In genomic region chr2:66772618-66773017, GRCh38 we compare ENCODE assay signal across 24 cellular contexts.
DNase-seq lines count a peak whose midpoint lies in the region; ATAC-seq, FAIRE-seq and TF ChIP-seq lines count a peak whose summit lies in the region.
"Had no signal": no experiment of that assay in that cellular context is flagged by ENCODE, and none has a peak within 500 bp of the region (broad histone marks: within the 10 kb centered on the region; RNA-seq: fewer than 3 reads in every experiment).

No MANE protein-coding gene starts in this region.

- H3K27ac ChIP-seq in H9 (ENCODE audit: insufficient read length, low read depth, low read length) (no peak overlapping the region), H1 (ENCODE audit: low read depth, low read length) (no peak overlapping the region), mesendoderm (ENCODE audit: low read depth, low read length) (no peak overlapping the region)
- H3K27ac ChIP-seq: coronary artery, GM23248, neutrophil, SJSA1, upper lobe of right lung had no signal

- H3K79me2 ChIP-seq in H9 (ENCODE audit: insufficient read depth, low read length) (no peaks in the 10 kb centered on the region; the same call in 1 of the 2 replicates), H1 (ENCODE audit: control insufficient read depth in 1 of 2, insufficient read depth in 2 of 2, low read length in 2 of 2) (no peaks in the 10 kb centered on the region), mesendoderm (ENCODE audit: control insufficient read depth, insufficient read depth, low read length) (no peaks in the 10 kb centered on the region)

- H3K27me3 Mint-ChIP-seq in H9 (ENCODE audit: low read depth) = no peaks in the 10 kb centered on the region; the same call in 1 of the 2 replicates
- H3K27me3 Mint-ChIP-seq: CD4-positive, alpha-beta memory T cell had no signal

- no peaks in the 10 kb centered on the region for H3K36me3 Mint-ChIP-seq in H9 (ENCODE audit: insufficient read depth in 1 of 3, low read depth in 3 of 3)
- H3K36me3 Mint-ChIP-seq: CD4-positive, alpha-beta memory T cell had no signal

- no peaks in the 10 kb centered on the region for H4K20me1 ChIP-seq in H9 (ENCODE audit: control insufficient read depth, insufficient read depth, insufficient read length)
- H4K20me1 ChIP-seq in H1 (replicated peaks in 1 of 2; ENCODE audit: control insufficient read depth in 1 of 2, insufficient read depth in 2 of 2, low read length in 2 of 2) = no peaks in the 10 kb centered on the region

- TF ChIP-seq CTCF in H9 (conservative IDR thresholded peaks at IDR 0.05) = peak; percentile 35; the same call in 2 of the 3 replicates
- TF ChIP-seq CTCF in H1 (IDR thresholded peaks at IDR 0.05; ENCODE audit: control extremely low read depth in 1 of 3, insufficient read depth in 1 of 3, low read depth in 1 of 3, low read length in 3 of 3) = peak in 2 of 3 experiments; percentile 17 to 31; a peak in 1 of 4 replicates

- H3K23me2 ChIP-seq in H9 (ENCODE audit: insufficient read length, low read depth, low read length, poor library complexity, severe bottlenecking) = no peaks in the 10 kb centered on the region
- no peaks in the 10 kb centered on the region; the same call in 1 of the 2 replicates for H3K23me2 ChIP-seq in H1 (ENCODE audit: low read depth, low read length)

- DNase-seq in H9 (no peak), M059J (ENCODE audit: low read depth) (peak; percentile 19), H1 (ENCODE audit: low read depth in 1 of 2, low spot score in 2 of 2) (no peak), mesendoderm (peak; percentile 46), NCI-H510A treated with DMSO at 0.1 percent for 48 hours (lab: John Stamatoyannopoulos, UW) (no peak), GM19239 (ENCODE audit: insufficient read length, low spot score) (no peak), hippocampal formation (lab: John Stamatoyannopoulos, UW) (no peak)
- DNase-seq: activated T-cell treated with anti-CD3 and anti-CD28 coated beads, Interleukin-2, amount 50 U/mL, for 4 hours; CD4-positive, alpha-beta memory T cell; GF-D8; GM23248; mammary epithelial cell; NCI-H1105; NCI-H2029 treated with DMSO at 0.1 percent for 48 hours; NCI-H446; stimulated activated CD4-positive, alpha-beta T cell treated with anti-CD3 and anti-CD28 coated beads, Interleukin-1b, Interleukin-23, amount 100 ng/mL, for 48 hours; substantia nigra; upper lobe of right lung had no signal

- H2BK120ac ChIP-seq in H9 (ENCODE audit: low read depth, low read length, poor library complexity, severe bottlenecking) (no peak overlapping the region), H1 (replicated peaks; ENCODE audit: low read depth, low read length) (no peak overlapping the region), mesendoderm (ENCODE audit: low read depth, low read length) (no peak overlapping the region)

- no CpG with 5 or more reads among the region's 1 CpG for WGBS in H9 (ENCODE audit: extremely low coverage, insufficient read length, low lambda C conversion rate)
- WGBS in H1 (ENCODE audit: extremely low coverage in 1 of 2, insufficient coverage in 1 of 2, insufficient read length in 1 of 2, insufficient replicate concordance in 2 of 2, low coverage in 1 of 2, low lambda C conversion rate in 2 of 2, missing lambda C conversion rate in 1 of 2), 2 experiments = 72% methylated on average over 1 of the region's 1 CpG; no CpG with 5 or more reads in 1 of the 2 experiments
- WGBS in mesendoderm (ENCODE audit: extremely low coverage, insufficient coverage, low lambda C conversion rate) = no CpG with 5 or more reads among the region's 1 CpG

- H3K18ac ChIP-seq in H9 (ENCODE audit: insufficient read length, low read depth, low read length) = no peak overlapping the region
- H3K18ac ChIP-seq in H1 (ENCODE audit: extremely low read depth, low read length) = no peak overlapping the region
- H3K18ac ChIP-seq in mesendoderm (ENCODE audit: low read length) = no peak overlapping the region

- H3K9ac ChIP-seq in H9 (ENCODE audit: extremely low read depth, insufficient read length, low read length) = no peak overlapping the region
- no peak overlapping the region for H3K9ac ChIP-seq in H1 (replicated peaks in 1 of 4; ENCODE audit: extremely low read depth in 1 of 4, low read depth in 3 of 4, low read length in 3 of 4)
- no peak overlapping the region for H3K9ac ChIP-seq in mesendoderm (ENCODE audit: low read length)
- H3K9ac ChIP-seq: GM23248 had no signal

- H3K14ac ChIP-seq in H9 (ENCODE audit: insufficient read depth, low read length) = no peak overlapping the region
- H3K14ac ChIP-seq in H1 (ENCODE audit: insufficient read length) = no peak overlapping the region

- H2BK15ac ChIP-seq in H9 (ENCODE audit: low read depth, low read length) (no peak overlapping the region), H1 (ENCODE audit: low read length) (no peak overlapping the region), mesendoderm (replicated peaks; ENCODE audit: low read depth) (no peak overlapping the region)

- peak; percentile 39 to 46; a peak in 3 of 4 replicates for TF ChIP-seq RAD21 in H1 (IDR thresholded peaks at IDR 0.05 in 1 of 2, conservative IDR thresholded peaks at IDR 0.05 in 1 of 2; ENCODE audit: low read depth in 2 of 2, low read length in 2 of 2)

- H4K5ac ChIP-seq in H9 (ENCODE audit: insufficient read length, low read depth, low read length) (no peak overlapping the region), H1 (ENCODE audit: insufficient read length, low read depth, low read length) (no peak overlapping the region), mesendoderm (ENCODE audit: low read length) (no peak overlapping the region)

- no peak overlapping the region for H4K8ac ChIP-seq in H9 (replicated peaks; ENCODE audit: insufficient read length, low read depth, low read length)
- H4K8ac ChIP-seq in H1 (ENCODE audit: extremely low read depth, insufficient read depth, low read length) = no peak overlapping the region
- no peak overlapping the region for H4K8ac ChIP-seq in mesendoderm (ENCODE audit: low read depth, low read length)

- H3K9me3 Mint-ChIP-seq in H9 = no peaks in the 10 kb centered on the region

- H2BK5ac ChIP-seq in H9 (ENCODE audit: insufficient read length, low read length) (no peak overlapping the region), H1 (ENCODE audit: low read depth, low read length) (no peak overlapping the region), mesendoderm (ENCODE audit: low read length) (no peak overlapping the region)

- FAIRE-seq in H1 (lab: Jason Lieb, UNC) (no peak), GM19239 (lab: Jason Lieb, UNC) (no peak)
- FAIRE-seq: GM18507, TTC549 had no signal

- H3K4ac ChIP-seq in H9 (ENCODE audit: low read depth, low read length) (no peak overlapping the region), H1 (replicated peaks; ENCODE audit: insufficient read length, low read depth, low read length) (no peak overlapping the region), mesendoderm (ENCODE audit: low read depth, low read length) (no peak overlapping the region)

- TF ChIP-seq POLR2A in H1 (IDR thresholded peaks at IDR 0.05; ENCODE audit: control extremely low read depth in 1 of 2, low read depth in 2 of 2, low read length in 2 of 2) = no peak

- H3K4me3 Mint-ChIP-seq in H9 = no peak overlapping the region
- H3K4me3 Mint-ChIP-seq: activated T-cell treated with anti-CD3 and anti-CD28 coated beads, Interleukin-2, amount 50 U/mL, for 4 hours had no signal

- ATAC-seq in GM18502 (IDR thresholded peaks at IDR 0.05; ENCODE audit: poor library complexity, unreplicated experiment) = no peak
- ATAC-seq: activated T-cell treated with anti-CD3 and anti-CD28 coated beads, Interleukin-2, amount 50 U/mL, for 4 hours; upper lobe of right lung had no signal

- CTCF ChIA-PET in H1 (lab: Charles Lee; ENCODE audit: partially characterized antibody) = interaction anchor here (1.1 kb wide), 1 partner anchor 175 kb away, joined by 3 read pairs; no protein-coding TSS in a partner anchor

- H3K36me3 ChIP-seq in H1 (ENCODE audit: control insufficient read depth in 2 of 4, insufficient read depth in 4 of 4, low read length in 3 of 4) (no peaks in the 10 kb centered on the region), mesendoderm (ENCODE audit: control insufficient read depth, insufficient read depth, low read length) (no peaks in the 10 kb centered on the region)
- H3K36me3 ChIP-seq: neutrophil, SJSA1, upper lobe of right lung had no signal

- POLR2A ChIA-PET in H1 (lab: Charles Lee; ENCODE audit: partially characterized antibody) = no interaction called here

- no peak overlapping the region for H2AFZ ChIP-seq in H9 (ENCODE audit: low read length)
- no peak overlapping the region for H2AFZ ChIP-seq in H1 (ENCODE audit: low read length)
- H2AFZ ChIP-seq: GM23248 had no signal

- no peak overlapping the region for H3K4me2 ChIP-seq in H9 (ENCODE audit: insufficient read depth, insufficient read length, low read length)
- no peak overlapping the region for H3K4me2 ChIP-seq in H1 (ENCODE audit: insufficient read depth in 1 of 2, low read depth in 2 of 2, low read length in 2 of 2)
- no peak overlapping the region for H3K4me2 ChIP-seq in mesendoderm (ENCODE audit: low read length)

- H3K27me3 ChIP-seq in H9 (ENCODE audit: insufficient read depth, low read length) (no peaks in the 10 kb centered on the region), H1 (replicated peaks in 1 of 4; ENCODE audit: control insufficient read depth in 3 of 4, extremely low read depth in 1 of 4, insufficient read depth in 3 of 4, low read length in 3 of 4) (no peaks in the 10 kb centered on the region), mesendoderm (ENCODE audit: insufficient read depth, low read length, poor library complexity) (no peaks in the 10 kb centered on the region)
- H3K27me3 ChIP-seq: neutrophil, SJSA1, upper lobe of right lung had no signal

- H3K4me3 ChIP-seq in H1 (ENCODE audit: extremely low read depth in 1 of 4, insufficient read depth in 2 of 4, low read depth in 3 of 4, low read length in 4 of 4) (no peak overlapping the region), mesendoderm (ENCODE audit: low read length) (no peak overlapping the region)
- H3K4me3 ChIP-seq: coronary artery, GM23248, SJSA1, upper lobe of right lung had no signal

- H2BK12ac ChIP-seq in H9 (ENCODE audit: insufficient read length, low read depth, low read length) = no peak overlapping the region
- H2BK12ac ChIP-seq in H1 (ENCODE audit: low read depth, low read length) = no peak overlapping the region

- no peak overlapping the region for H3T11ph ChIP-seq in H9 (ENCODE audit: low read length)

- H3K4me1 ChIP-seq in H9 (ENCODE audit: insufficient read depth, low read length) = no peaks in the 10 kb centered on the region
- H3K4me1 ChIP-seq in H1 (replicated peaks in 1 of 4; ENCODE audit: control insufficient read depth in 3 of 4, insufficient read depth in 4 of 4, low read length in 3 of 4) = no peaks in the 10 kb centered on the region
- H3K4me1 ChIP-seq in mesendoderm (ENCODE audit: control insufficient read depth, low read depth, low read length) = no peaks in the 10 kb centered on the region
- H3K4me1 ChIP-seq: SJSA1, upper lobe of right lung had no signal

- no peak for TF ChIP-seq EP300 in H1 (IDR thresholded peaks at IDR 0.05; ENCODE audit: borderline replicate concordance in 1 of 2, low read depth in 2 of 2, low read length in 2 of 2)

- no peak overlapping the region for H3K23ac ChIP-seq in H9 (ENCODE audit: insufficient read length, low read depth, low read length)
- H3K23ac ChIP-seq in H1 (ENCODE audit: insufficient read length) = no peak overlapping the region
- H3K23ac ChIP-seq in mesendoderm (ENCODE audit: low read length) = no peak overlapping the region

- H3K4me1 Mint-ChIP-seq in H9 = no peaks in the 10 kb centered on the region; a peak in 1 of 4 replicates
- H3K4me1 Mint-ChIP-seq: CD4-positive, alpha-beta memory T cell had no signal

- H3K79me1 ChIP-seq in H9 (ENCODE audit: insufficient read depth, low read depth, low read length, poor library complexity, severe bottlenecking) = no peaks in the 10 kb centered on the region
- no peaks in the 10 kb centered on the region for H3K79me1 ChIP-seq in H1 (ENCODE audit: low read depth, low read length)
- H3K79me1 ChIP-seq in mesendoderm (ENCODE audit: low read length) = no peaks in the 10 kb centered on the region

- H2BK20ac ChIP-seq in H9 (ENCODE audit: low read depth, low read length, poor library complexity, severe bottlenecking) (no peak overlapping the region), H1 (ENCODE audit: low read length) (no peak overlapping the region)

- H3K27ac Mint-ChIP-seq in H9 = no peak overlapping the region
- H3K27ac Mint-ChIP-seq: CD4-positive, alpha-beta memory T cell had no signal

- H4K91ac ChIP-seq in H9 (ENCODE audit: insufficient read length, low read depth, low read length) (no peak overlapping the region), H1 (replicated peaks; ENCODE audit: insufficient read length, low read length) (no peak overlapping the region)

- H2AK5ac ChIP-seq in H9 (ENCODE audit: insufficient read length, low read length) (no peak overlapping the region), H1 (ENCODE audit: low read depth, low read length) (no peak overlapping the region), mesendoderm (ENCODE audit: low read length) (no peak overlapping the region)

- H3K56ac ChIP-seq in H9 (ENCODE audit: insufficient read length, low read depth, low read length) = no peak overlapping the region
- H3K56ac ChIP-seq in H1 (replicated peaks; ENCODE audit: insufficient read length, low read depth, low read length) = no peak overlapping the region
- no peak overlapping the region for H3K56ac ChIP-seq in mesendoderm (ENCODE audit: low read length)

- H3K9me3 ChIP-seq in H9 (ENCODE audit: control insufficient read depth, low read depth, low read length) (no peaks in the 10 kb centered on the region), H1 (ENCODE audit: insufficient read depth in 2 of 2, low read depth in 1 of 2, low read length in 1 of 2) (no peaks in the 10 kb centered on the region)
- H3K9me3 ChIP-seq: neutrophil, SJSA1, upper lobe of right lung had no signal

Comparison
In these comparisons a context has a peak if more than half of its experiments do, and no peak if none do; other contexts are left out.
1. DNase-seq: peak in M059J (single experiment) and mesendoderm (single experiment); none in H9 (single experiment), H1 (0 of 2), NCI-H510A treated with DMSO at 0.1 percent for 48 hours (single experiment), GM19239 (single experiment) and hippocampal formation (0 of 2).